Comparison of ENCODE assay signal across 10 cellular contexts in genomic region chr1:101198842-101199636, GRCh38. TPM values are rescaled to one million over a fixed set of nuclear protein-coding genes. Genes with fewer than 3 reads are reported as not detected.
DNase-seq lines count a peak whose midpoint lies in the region; ATAC-seq lines count a peak whose summit lies in the region.
"Had no signal": no experiment of that assay in that cellular context is flagged by ENCODE, and none has a peak within 500 bp of the region (broad histone marks: within the 10 kb centered on the region; RNA-seq: fewer than 3 reads in every experiment).

No MANE protein-coding gene starts in this region.

- peaks cover 27% of the 10 kb centered on the region for H3K36me3 Mint-ChIP-seq in activated T-helper 2 cell treated with anti-CD3 and anti-CD28 coated beads, Interferon-gamma antibody, Interleukin-2, Interleukin-4, amounts not matched to agents 10 μg/mL and 5 μg/mL and 100 μg/mL, durations not matched to agents 14 hours and 24 hours and 36 hours (ENCODE audit: low read depth)

- H3K4me1 Mint-ChIP-seq in activated T-helper 2 cell treated with anti-CD3 and anti-CD28 coated beads, Interferon-gamma antibody, Interleukin-2, Interleukin-4, amounts not matched to agents 10 μg/mL and 5 μg/mL and 100 μg/mL, durations not matched to agents 14 hours and 24 hours and 36 hours (ENCODE audit: low read depth): peaks cover 40% of the 10 kb centered on the region

- ATAC-seq in GM18502 (IDR thresholded peaks at IDR 0.05; ENCODE audit: poor library complexity, unreplicated experiment): peak; percentile 100
- peak; percentile 98 for ATAC-seq in GM19468 (IDR thresholded peaks at IDR 0.05; ENCODE audit: extremely low read depth, unreplicated experiment)
- ATAC-seq in HG03135 (IDR thresholded peaks at IDR 0.05; ENCODE audit: unreplicated experiment): peak; percentile 97
- ATAC-seq: esophagus mucosa had no signal

- H3K4me3 Mint-ChIP-seq in activated T-helper 2 cell treated with anti-CD3 and anti-CD28 coated beads, Interferon-gamma antibody, Interleukin-2, Interleukin-4, amounts not matched to agents 10 μg/mL and 5 μg/mL and 100 μg/mL, durations not matched to agents 14 hours and 24 hours and 36 hours (ENCODE audit: low read depth): peak overlapping the region; percentile 7

- intact Hi-C loops in activated T-helper 2 cell treated with anti-CD3 and anti-CD28 coated beads, Interferon-gamma antibody, Interleukin-2, Interleukin-4, amounts not matched to agents 10 μg/mL and 5 μg/mL and 100 μg/mL, durations not matched to agents 14 hours and 24 hours and 36 hours (cut with micrococcal nuclease): loop anchor here (1.0 kb wide), 4 partner anchors 20 to 92 kb away; no protein-coding TSS in a partner anchor

- peak; percentile 51 for DNase-seq in activated T-helper 2 cell treated with anti-CD3 and anti-CD28 coated beads, Interferon-gamma antibody, Interleukin-2, Interleukin-4, amounts not matched to agents 10 μg/mL and 5 μg/mL and 100 μg/mL, durations not matched to agents 14 hours and 24 hours and 36 hours (ENCODE audit: low spot score)
- DNase-seq in HPDE6-E6E7 (ENCODE audit: extremely low spot score) (no peak), NCI-H510A (lab: John Stamatoyannopoulos, UW) (no peak), T-helper 9 cell (no peak), Ammon's horn (ENCODE audit: low spot score) (no peak)
- DNase-seq: NCI-H1417 treated with DMSO at 0.1 percent for 48 hours had no signal

- H3K27me3 Mint-ChIP-seq in activated T-helper 2 cell treated with anti-CD3 and anti-CD28 coated beads, Interferon-gamma antibody, Interleukin-2, Interleukin-4, amounts not matched to agents 10 μg/mL and 5 μg/mL and 100 μg/mL, durations not matched to agents 14 hours and 24 hours and 36 hours (ENCODE audit: low read depth): no peaks in the 10 kb centered on the region

- peaks cover 5% of the 10 kb centered on the region for H3K9me3 Mint-ChIP-seq in activated T-helper 2 cell treated with anti-CD3 and anti-CD28 coated beads, Interferon-gamma antibody, Interleukin-2, Interleukin-4, amounts not matched to agents 10 μg/mL and 5 μg/mL and 100 μg/mL, durations not matched to agents 14 hours and 24 hours and 36 hours

- peak overlapping the region; percentile 85 for H3K27ac Mint-ChIP-seq in activated T-helper 2 cell treated with anti-CD3 and anti-CD28 coated beads, Interferon-gamma antibody, Interleukin-2, Interleukin-4, amounts not matched to agents 10 μg/mL and 5 μg/mL and 100 μg/mL, durations not matched to agents 14 hours and 24 hours and 36 hours

RNA-seq across cellular contexts. Expression of gene S1PR1, which starts 37.8 kb away (rescaled TPM):
- total RNA-seq in activated T-helper 2 cell treated with anti-CD3 and anti-CD28 coated beads, Interferon-gamma antibody, Interleukin-2, Interleukin-4, amounts not matched to agents 10 μg/mL and 5 μg/mL and 100 μg/mL, durations not matched to agents 14 hours and 24 hours and 36 hours: 71.0 and 73.0 TPM in 2 replicates
